8 cellular contexts compared by ENCODE assay signal in genomic region chr6:107682721-107683120, GRCh38.
"Had no signal": no experiment of that assay in that cellular context is flagged by ENCODE, and none has a peak within 500 bp of the region (broad histone marks: within the 10 kb centered on the region; RNA-seq: fewer than 3 reads in every experiment).

No MANE protein-coding gene starts in this region.

- H3K9ac ChIP-seq: GM23248 had no signal

- H3K4me2 ChIP-seq: GM23338 had no signal

- H3K9me3 ChIP-seq: HAP-1 had no signal

- H3K27ac ChIP-seq: GM23248 had no signal

- H3K4me1 ChIP-seq: HAP-1 had no signal

- DNase-seq: GM23248, GOT3, H7, HCEC 1CT, HFFc6 had no signal

- ATAC-seq: GM23338, HCT116 had no signal

- H3K36me3 ChIP-seq: HAP-1 had no signal

- H3K4me3 ChIP-seq: GM23248, GM23338, HAP-1 had no signal

- H2AFZ ChIP-seq: GM23248, GM23338 had no signal
